ENCODE assay signal across 9 cellular contexts in the genomic region with DNA sequence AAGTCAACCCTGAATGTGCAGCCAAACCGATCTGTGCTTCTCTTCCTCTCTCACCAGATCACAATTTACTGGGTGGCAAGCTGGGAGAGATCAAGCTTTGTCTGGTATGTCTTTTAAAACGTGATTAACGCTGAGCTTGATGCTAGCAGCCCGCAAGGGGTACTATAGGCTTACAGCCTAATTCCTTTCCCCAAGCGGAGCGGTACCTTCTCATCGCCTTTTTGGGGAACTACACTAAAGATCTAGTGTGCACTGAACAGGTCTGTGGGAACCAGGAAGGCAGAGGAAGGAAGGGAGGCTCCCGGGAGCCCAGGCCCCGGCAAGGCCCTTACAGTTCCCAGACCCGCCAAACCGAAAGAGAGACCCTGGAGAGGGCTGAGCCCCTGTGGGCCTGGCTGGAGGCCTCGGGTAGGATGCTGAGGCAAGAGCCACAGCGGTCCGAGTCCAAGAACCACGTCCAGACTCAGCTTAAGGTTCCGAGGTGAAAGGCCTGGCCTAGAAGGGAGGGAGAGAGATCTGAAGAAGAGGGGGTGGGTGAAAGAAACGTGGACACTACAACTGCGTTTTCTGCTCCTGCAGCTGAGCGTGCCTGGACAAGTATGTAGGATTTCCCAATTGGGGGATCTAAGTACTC. TPM values are rescaled to one million over a fixed set of nuclear protein-coding genes. Genes with fewer than 3 reads are reported as not detected.
DNase-seq lines count a peak whose midpoint lies in the region; ATAC-seq and TF ChIP-seq lines count a peak whose summit lies in the region.
"Had no signal": no experiment of that assay in that cellular context is flagged by ENCODE, and none has a peak within 500 bp of the region (broad histone marks: within the 10 kb centered on the region; RNA-seq: fewer than 3 reads in every experiment).

No MANE protein-coding gene starts in this region.

- ATAC-seq in GM23338 (no peak), HG02852 (IDR thresholded peaks at IDR 0.05; ENCODE audit: unreplicated experiment) (no peak)

- H3K4me3 ChIP-seq in GM23338 (peak overlapping the region; percentile 69), smooth muscle cell (peak overlapping the region; percentile 79)

- H3K36me3 ChIP-seq in GM23338 (ENCODE audit: insufficient read depth): no peaks in the 10 kb centered on the region
- no peaks in the 10 kb centered on the region for H3K36me3 ChIP-seq in smooth muscle cell (ENCODE audit: low read depth)

- H4K20me1 ChIP-seq in GM23338 (replicated peaks; ENCODE audit: insufficient read depth) (peaks cover 43% of the 10 kb centered on the region), smooth muscle cell (ENCODE audit: low read depth) (peaks cover 34% of the 10 kb centered on the region)

- H2AFZ ChIP-seq in GM23338: no peak overlapping the region
- peak overlapping the region; percentile 72 for H2AFZ ChIP-seq in smooth muscle cell (ENCODE audit: low read depth)

- H3K27ac Mint-ChIP-seq in GM23338: no peak overlapping the region
- H3K27ac Mint-ChIP-seq in immature natural killer cell: no peak overlapping the region

- peak; percentile 30 for DNase-seq in GM23338 (ENCODE audit: low spot score)
- DNase-seq in immature natural killer cell: no peak
- DNase-seq in smooth muscle cell (lab: John Stamatoyannopoulos, UW; ENCODE audit: unreplicated experiment): no peak
- DNase-seq in NOMO-1 (lab: John Stamatoyannopoulos, UW; ENCODE audit: unreplicated experiment in 2 of 2): no peak
- DNase-seq in NCI-H1436 (lab: John Stamatoyannopoulos, UW): no peak
- no peak for DNase-seq in stimulated activated CD4-positive, alpha-beta T cell treated with anti-CD3 and anti-CD28 coated beads, Interleukin-15, amount 100 ng/mL, for 24 hours
- DNase-seq: GDM1 had no signal

- no peaks in the 10 kb centered on the region for H3K79me2 ChIP-seq in GM23338 (replicated peaks; ENCODE audit: insufficient read depth)
- peaks cover 6% of the 10 kb centered on the region for H3K79me2 ChIP-seq in smooth muscle cell (ENCODE audit: low read depth)

- H3K9ac ChIP-seq in smooth muscle cell (ENCODE audit: low read depth): no peak overlapping the region

- H3K36me3 Mint-ChIP-seq in GM23338 (ENCODE audit: low read depth) (no peaks in the 10 kb centered on the region; the same call in 2 of the 3 replicates), immature natural killer cell (no peaks in the 10 kb centered on the region)

- H3K27me3 Mint-ChIP-seq in GM23338 (ENCODE audit: insufficient read depth, low read depth, poor library complexity) (no peaks in the 10 kb centered on the region), immature natural killer cell (ENCODE audit: low read depth in 3 of 3) (peaks cover 17 to 48% (median 26%) of the 10 kb centered on the region in 3 donors)

- peak overlapping the region; percentile 95 for H3K4me2 ChIP-seq in GM23338
- H3K4me2 ChIP-seq in smooth muscle cell: peak overlapping the region; percentile 98

- H3K9me3 Mint-ChIP-seq in GM23338 (peaks cover 2% of the 10 kb centered on the region; the same call in 2 of the 3 replicates), immature natural killer cell (peaks cover 0 to 5% (median 0%) of the 10 kb centered on the region in 6 donors)

- peaks cover 97% of the 10 kb centered on the region for H3K27me3 ChIP-seq in GM23338 (ENCODE audit: insufficient read depth)
- H3K27me3 ChIP-seq in smooth muscle cell (ENCODE audit: low read depth): peaks cover 72% of the 10 kb centered on the region

- H3F3A ChIP-seq in GM23338 (replicated peaks; ENCODE audit: low read depth) (peaks cover 33% of the 10 kb centered on the region), smooth muscle cell (ENCODE audit: low read depth) (peaks cover 2% of the 10 kb centered on the region)

- H3K27ac ChIP-seq in GM23338 (ENCODE audit: low read depth): no peak overlapping the region
- peak overlapping the region; percentile 44 for H3K27ac ChIP-seq in adipose tissue (ENCODE audit: low read depth, low read length)
- no peak overlapping the region for H3K27ac ChIP-seq in smooth muscle cell (ENCODE audit: low read depth)

- H3K9me2 ChIP-seq in GM23338 (ENCODE audit: insufficient read depth): no peaks in the 10 kb centered on the region

- peaks cover 35% of the 10 kb centered on the region for H3K4me1 Mint-ChIP-seq in GM23338
- peaks cover 22 to 30% of the 10 kb centered on the region in 2 donors for H3K4me1 Mint-ChIP-seq in immature natural killer cell

- H3K4me3 Mint-ChIP-seq in GM23338 (peak overlapping the region; percentile 55), immature natural killer cell (peak overlapping the region in 4 of 5 donors; percentile 46 to 57 (median 50))

- H3K4me1 ChIP-seq in GM23338 (ENCODE audit: insufficient read depth) (peaks cover 80% of the 10 kb centered on the region), smooth muscle cell (ENCODE audit: low read depth) (peaks cover 59% of the 10 kb centered on the region)

- WGBS in adipose tissue, 3 donors: 30 to 78% (median 42%) methylated on average over 19 of the region's 19 CpGs
- WGBS in smooth muscle cell (ENCODE audit: low lambda C conversion rate): 32% methylated on average over 19 of the region's 19 CpGs

- TF ChIP-seq CTCF in GM23338 (conservative IDR thresholded peaks at IDR 0.05; ENCODE audit: low read depth in 2 of 2) (no peak), smooth muscle cell (IDR thresholded peaks at IDR 0.05; ENCODE audit: borderline replicate concordance, insufficient read depth, poor library complexity, severe bottlenecking) (no peak)

- H3K9me3 ChIP-seq in smooth muscle cell (replicated peaks; ENCODE audit: low read depth): no peaks in the 10 kb centered on the region

TF ChIP-seq in GM23338, 12 proteins besides CTCF, POLR2A, EP300 and RAD21 (continues in another document):
- TF ChIP-seq, protein P1, sequence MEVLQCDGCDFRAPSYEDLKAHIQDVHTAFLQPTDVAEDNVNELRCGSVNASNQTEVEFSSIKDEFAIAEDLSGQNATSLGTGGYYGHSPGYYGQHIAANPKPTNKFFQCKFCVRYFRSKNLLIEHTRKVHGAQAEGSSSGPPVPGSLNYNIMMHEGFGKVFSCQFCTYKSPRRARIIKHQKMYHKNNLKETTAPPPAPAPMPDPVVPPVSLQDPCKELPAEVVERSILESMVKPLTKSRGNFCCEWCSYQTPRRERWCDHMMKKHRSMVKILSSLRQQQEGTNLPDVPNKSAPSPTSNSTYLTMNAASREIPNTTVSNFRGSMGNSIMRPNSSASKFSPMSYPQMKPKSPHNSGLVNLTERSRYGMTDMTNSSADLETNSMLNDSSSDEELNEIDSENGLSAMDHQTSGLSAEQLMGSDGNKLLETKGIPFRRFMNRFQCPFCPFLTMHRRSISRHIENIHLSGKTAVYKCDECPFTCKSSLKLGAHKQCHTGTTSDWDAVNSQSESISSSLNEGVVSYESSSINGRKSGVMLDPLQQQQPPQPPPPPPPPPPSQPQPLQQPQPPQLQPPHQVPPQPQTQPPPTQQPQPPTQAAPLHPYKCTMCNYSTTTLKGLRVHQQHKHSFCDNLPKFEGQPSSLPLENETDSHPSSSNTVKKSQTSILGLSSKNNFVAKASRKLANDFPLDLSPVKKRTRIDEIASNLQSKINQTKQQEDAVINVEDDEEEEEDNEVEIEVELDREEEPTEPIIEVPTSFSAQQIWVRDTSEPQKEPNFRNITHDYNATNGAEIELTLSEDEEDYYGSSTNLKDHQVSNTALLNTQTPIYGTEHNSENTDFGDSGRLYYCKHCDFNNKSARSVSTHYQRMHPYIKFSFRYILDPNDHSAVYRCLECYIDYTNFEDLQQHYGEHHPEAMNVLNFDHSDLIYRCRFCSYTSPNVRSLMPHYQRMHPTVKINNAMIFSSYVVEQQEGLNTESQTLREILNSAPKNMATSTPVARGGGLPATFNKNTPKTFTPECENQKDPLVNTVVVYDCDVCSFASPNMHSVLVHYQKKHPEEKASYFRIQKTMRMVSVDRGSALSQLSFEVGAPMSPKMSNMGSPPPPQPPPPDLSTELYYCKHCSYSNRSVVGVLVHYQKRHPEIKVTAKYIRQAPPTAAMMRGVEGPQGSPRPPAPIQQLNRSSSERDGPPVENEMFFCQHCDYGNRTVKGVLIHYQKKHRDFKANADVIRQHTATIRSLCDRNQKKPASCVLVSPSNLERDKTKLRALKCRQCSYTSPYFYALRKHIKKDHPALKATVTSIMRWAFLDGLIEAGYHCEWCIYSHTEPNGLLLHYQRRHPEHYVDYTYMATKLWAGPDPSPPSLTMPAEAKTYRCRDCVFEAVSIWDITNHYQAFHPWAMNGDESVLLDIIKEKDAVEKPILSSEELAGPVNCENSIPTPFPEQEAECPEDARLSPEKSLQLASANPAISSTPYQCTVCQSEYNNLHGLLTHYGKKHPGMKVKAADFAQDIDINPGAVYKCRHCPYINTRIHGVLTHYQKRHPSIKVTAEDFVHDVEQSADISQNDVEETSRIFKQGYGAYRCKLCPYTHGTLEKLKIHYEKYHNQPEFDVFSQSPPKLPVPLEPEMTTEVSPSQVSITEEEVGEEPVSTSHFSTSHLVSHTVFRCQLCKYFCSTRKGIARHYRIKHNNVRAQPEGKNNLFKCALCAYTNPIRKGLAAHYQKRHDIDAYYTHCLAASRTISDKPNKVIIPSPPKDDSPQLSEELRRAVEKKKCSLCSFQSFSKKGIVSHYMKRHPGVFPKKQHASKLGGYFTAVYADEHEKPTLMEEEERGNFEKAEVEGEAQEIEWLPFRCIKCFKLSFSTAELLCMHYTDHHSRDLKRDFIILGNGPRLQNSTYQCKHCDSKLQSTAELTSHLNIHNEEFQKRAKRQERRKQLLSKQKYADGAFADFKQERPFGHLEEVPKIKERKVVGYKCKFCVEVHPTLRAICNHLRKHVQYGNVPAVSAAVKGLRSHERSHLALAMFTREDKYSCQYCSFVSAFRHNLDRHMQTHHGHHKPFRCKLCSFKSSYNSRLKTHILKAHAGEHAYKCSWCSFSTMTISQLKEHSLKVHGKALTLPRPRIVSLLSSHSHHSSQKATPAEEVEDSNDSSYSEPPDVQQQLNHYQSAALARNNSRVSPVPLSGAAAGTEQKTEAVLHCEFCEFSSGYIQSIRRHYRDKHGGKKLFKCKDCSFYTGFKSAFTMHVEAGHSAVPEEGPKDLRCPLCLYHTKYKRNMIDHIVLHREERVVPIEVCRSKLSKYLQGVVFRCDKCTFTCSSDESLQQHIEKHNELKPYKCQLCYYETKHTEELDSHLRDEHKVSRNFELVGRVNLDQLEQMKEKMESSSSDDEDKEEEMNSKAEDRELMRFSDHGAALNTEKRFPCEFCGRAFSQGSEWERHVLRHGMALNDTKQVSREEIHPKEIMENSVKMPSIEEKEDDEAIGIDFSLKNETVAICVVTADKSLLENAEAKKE (CRISPR knock-in tag; IDR thresholded peaks at IDR 0.05): no peak

RNA-seq across cellular contexts. Expression of a gene that starts 2.7 kb away (rescaled TPM):
- 0.59 and 3.0 TPM in 2 replicates for total RNA-seq in GM23338 (2014; rRNA removed; shearing (Covaris generic))
- polyA plus RNA-seq in GM23338 (2016; fragmentation: Nextera tagmentation; extraction: Ambion mirVana) (4.5 and 9.2 TPM in 2 replicates), adipose tissue (10 to 100 TPM in 2 of 3 donors, 1 to 10 TPM in 1; 1.5 to 44.1 (median 10.8) TPM), immature natural killer cell (not detected), smooth muscle cell (22.9 and 26.1 TPM in 2 replicates)
- 18.7 and 31.0 TPM in 2 replicates for total RNA-seq in smooth muscle cell

RNA-seq across cellular contexts. Expression of a gene that starts 4.7 kb away (rescaled TPM):
- total RNA-seq in GM23338 (2014; rRNA removed; shearing (Covaris generic)): not detected in 2 replicates
- polyA plus RNA-seq in GM23338 (2016; fragmentation: Nextera tagmentation; extraction: Ambion mirVana) (not detected in 2 replicates), adipose tissue (10 to 100 TPM in 2 of 3 donors, 1 to 10 TPM in 1; 10.0 to 52.2 (median 47.7) TPM), immature natural killer cell (not detected), smooth muscle cell (5.9 and 6.0 TPM in 2 replicates)
- total RNA-seq in smooth muscle cell: 8.2 and 22.5 TPM in 2 replicates
